9 cellular contexts compared by ENCODE assay signal in genomic region chr5:32710335-32710858, GRCh38. TPM values are rescaled to one million over a fixed set of nuclear protein-coding genes. Genes with fewer than 3 reads are reported as not detected.
DNase-seq lines count a peak whose midpoint lies in the region; ATAC-seq, FAIRE-seq and TF ChIP-seq lines count a peak whose summit lies in the region.
"Had no signal": no experiment of that assay in that cellular context is flagged by ENCODE, and none has a peak within 500 bp of the region (broad histone marks: within the 10 kb centered on the region; RNA-seq: fewer than 3 reads in every experiment).

No MANE protein-coding gene starts in this region.

- CTCF ChIA-PET in mammary epithelial cell (lab: Charles Lee; ENCODE audit: low non-redundant PET), result interaction anchor here (0.6 to 0.8 kb wide), 2 partner anchors 142 to 784 kb away, joined by 3 to 4 read pairs; no protein-coding TSS in a partner anchor

- H3K79me2 ChIP-seq in mammary epithelial cell (ENCODE audit: insufficient read depth, low read length), result no peaks in the 10 kb centered on the region

- peak; percentile 31 for FAIRE-seq in GM12891 (lab: Jason Lieb, UNC)

- DNase-seq in GM12891 (ENCODE audit: insufficient read length, low spot score), result peak; percentile 23
- DNase-seq in Kasumi-1 (lab: John Stamatoyannopoulos, UW), result peak; percentile 45 to 63
- DNase-seq in mammary epithelial cell, result peak; percentile 30
- no peak for DNase-seq in tibial nerve (ENCODE audit: low spot score in 2 of 2)

- H3K27ac ChIP-seq in mammary epithelial cell (ENCODE audit: insufficient read depth, low read depth, low read length), result no peak overlapping the region
- peak overlapping the region; percentile 69 to 77 for H3K27ac ChIP-seq in liver (ENCODE audit: low read depth in 1 of 2, low read length in 2 of 2)
- peak overlapping the region; percentile 48 to 78 (median 62) for H3K27ac ChIP-seq in tibial nerve

- H3K36me3 ChIP-seq in mammary epithelial cell (ENCODE audit: insufficient read depth, low read length) (no peaks in the 10 kb centered on the region), liver (ENCODE audit: control insufficient read depth in 4 of 4, insufficient read depth in 3 of 4, low read depth in 1 of 4, low read length in 3 of 4) (no peaks in the 10 kb centered on the region), tibial nerve (no peaks in the 10 kb centered on the region)

- ATAC-seq in GM18517 (IDR thresholded peaks at IDR 0.05; ENCODE audit: unreplicated experiment), result no peak
- ATAC-seq in HG03565 (IDR thresholded peaks at IDR 0.05; ENCODE audit: unreplicated experiment), result no peak
- ATAC-seq in HG03196 (IDR thresholded peaks at IDR 0.05; ENCODE audit: unreplicated experiment), result no peak

- no peak for TF ChIP-seq RAD21 in liver (IDR thresholded peaks at IDR 0.05)

- TF ChIP-seq POLR2A in GM12891 (IDR thresholded peaks at IDR 0.05; ENCODE audit: low read depth, low read length), result no peak
- TF ChIP-seq POLR2A in tibial nerve (IDR thresholded peaks at IDR 0.05), result no peak

- H3K4me1 ChIP-seq in mammary epithelial cell (ENCODE audit: insufficient read depth, low read length) (peaks cover 31% of the 10 kb centered on the region), liver (ENCODE audit: control insufficient read depth in 4 of 4, insufficient read depth in 4 of 4, low read length in 3 of 4) (peaks cover 13 to 47% (median 29%) of the 10 kb centered on the region in 4 donors), tibial nerve (peaks cover 0 to 37% (median 7%) of the 10 kb centered on the region in 4 donors)

- peak overlapping the region; percentile 95 for H3K4me2 ChIP-seq in mammary epithelial cell (ENCODE audit: insufficient read depth, low read depth, low read length)

- no TSS peak for BruUV-seq in mammary epithelial cell (replicated peaks; lab: Mats Ljungman, UMichigan)

- H3K4me3 ChIP-seq in mammary epithelial cell (replicated peaks in 1 of 3; ENCODE audit: insufficient read depth in 1 of 3, low read depth in 2 of 3, low read length in 3 of 3) (peak overlapping the region; percentile 38 to 54 (median 52)), liver (ENCODE audit: low read depth in 1 of 3, low read length in 3 of 3) (peak overlapping the region; percentile 41 to 90 (median 86)), tibial nerve (peak overlapping the region; percentile 42 to 60 (median 52))

- dilution Hi-C loops in mammary epithelial cell (cut with HindIII; ENCODE audit: low sequenced_read_pairs), result no loop called here

- intact Hi-C loops in mammary epithelial cell (cut with micrococcal nuclease), result loop anchor here (1.0 to 5.0 kb wide), 2 partner anchors 82 to 471 kb away; no protein-coding TSS in a partner anchor

- TF ChIP-seq EP300 in tibial nerve (IDR thresholded peaks at IDR 0.05), result no peak

- TF ChIP-seq CTCF in mammary epithelial cell (conservative IDR thresholded peaks at IDR 0.05 in 1 of 2, IDR thresholded peaks at IDR 0.05 in 1 of 2; ENCODE audit: extremely low read depth in 1 of 2, insufficient read depth in 1 of 2, low read depth in 1 of 2, low read length in 2 of 2) (no peak), liver (IDR thresholded peaks at IDR 0.05; ENCODE audit: low read depth, low read length, missing input control) (no peak), tibial nerve (IDR thresholded peaks at IDR 0.05) (no peak)

- in situ Hi-C loops in mammary epithelial cell (cut with MboI; ENCODE audit: low sequenced_read_pairs in 2 of 2), result loop anchor here (10.0 to 25.0 kb wide), 3 partner anchors 202 to 714 kb away; no protein-coding TSS in a partner anchor

- H3K27me3 ChIP-seq in mammary epithelial cell (ENCODE audit: insufficient read depth, low read length), result peaks cover 27% of the 10 kb centered on the region
- H3K27me3 ChIP-seq in liver (ENCODE audit: control insufficient read depth in 4 of 4, insufficient read depth in 4 of 4, low read length in 3 of 4), result peaks cover 0 to 6% (median 0%) of the 10 kb centered on the region in 4 donors
- peaks cover 0 to 42% of the 10 kb centered on the region in 2 donors for H3K27me3 ChIP-seq in tibial nerve

- no peak overlapping the region for H3K9ac ChIP-seq in mammary epithelial cell (ENCODE audit: insufficient read depth, low read length)
- H3K9ac ChIP-seq in liver (ENCODE audit: low read depth in 1 of 2, low read length in 2 of 2), result no peak overlapping the region

- no peaks in the 10 kb centered on the region for H4K20me1 ChIP-seq in mammary epithelial cell (ENCODE audit: insufficient read depth, low read length)

- peak overlapping the region; percentile 85 for H2AFZ ChIP-seq in mammary epithelial cell (ENCODE audit: low read depth, low read length)

- H3K9me3 ChIP-seq in mammary epithelial cell (replicated peaks; ENCODE audit: insufficient read depth, low read length) (no peaks in the 10 kb centered on the region), liver (ENCODE audit: control insufficient read depth in 4 of 4, low read length in 3 of 4) (no peaks in the 10 kb centered on the region), tibial nerve (no peaks in the 10 kb centered on the region)

- WGBS in mammary epithelial cell (ENCODE audit: low coverage, missing lambda C conversion rate), result 7% methylated on average over 18 of the region's 29 CpGs
- WGBS in liver, result under 1% methylated on average over 29 of the region's 29 CpGs
- WGBS in tibial nerve, 2 donors, result 0 to 1% methylated on average over 25 to 29 of the region's 29 CpGs

TF ChIP-seq in GM12891, 5 proteins besides CTCF, POLR2A, EP300 and RAD21:
- TF ChIP-seq PAX5 (IDR thresholded peaks at IDR 0.05; ENCODE audit: insufficient read depth, low read length, severe bottlenecking), result no peak
- no peak for TF ChIP-seq TAF1 (IDR thresholded peaks at IDR 0.05; ENCODE audit: low read depth, low read length)
- no peak for TF ChIP-seq POLR2AphosphoS5 (IDR thresholded peaks at IDR 0.05; ENCODE audit: low read depth, low read length)
- no peak for TF ChIP-seq POU2F2 (IDR thresholded peaks at IDR 0.05; ENCODE audit: low read depth, low read length)
- no peak for TF ChIP-seq SPI1 (IDR thresholded peaks at IDR 0.05; ENCODE audit: low read depth, low read length)
TF ChIP-seq in GM12891: peak in this region for 0.

TF ChIP-seq in liver, 16 proteins besides CTCF, POLR2A, EP300 and RAD21:
- TF ChIP-seq TAF1 (conservative IDR thresholded peaks at IDR 0.05) (no peak), JUND (IDR thresholded peaks at IDR 0.05) (no peak), FOXA1 (IDR thresholded peaks at IDR 0.05) (no peak), YY1 (IDR thresholded peaks at IDR 0.05) (peak; percentile 25), ZBTB33 (IDR thresholded peaks at IDR 0.05) (no peak), NR2F2 (IDR thresholded peaks at IDR 0.05) (no peak), HNF4A (conservative IDR thresholded peaks at IDR 0.05) (peak; percentile 65 to 77), MAX (IDR thresholded peaks at IDR 0.05) (peak; percentile 11), ATF3 (IDR thresholded peaks at IDR 0.05) (no peak), EGR1 (IDR thresholded peaks at IDR 0.05; ENCODE audit: low read depth in 2 of 2) (no peak), RXRA (IDR thresholded peaks at IDR 0.05) (peak in 1 of 2 donors; percentile 17)

RNA-seq across cellular contexts. Expression of gene NPR3, which starts 0.7 kb away (rescaled TPM):
- polyA plus RNA-seq in GM12891 (2012; ENCODE audit: low read depth, missing spikeins), result 0.04 TPM
- total RNA-seq in mammary epithelial cell, result 1 to 10 TPM in 1 of 2 donors, under 1 TPM in 1; 0.19 to 5.0 TPM
- polyA plus RNA-seq in mammary epithelial cell, result 0.05 TPM
- not detected for polyA minus RNA-seq in mammary epithelial cell
- 10 to 100 TPM in 1 of 2 donors, 1 to 10 TPM in 1; 3.2 to 15.4 TPM for total RNA-seq in liver
- 1 to 10 TPM in 1 of 2 donors, under 1 TPM in 1; 0.70 to 1.1 TPM for polyA plus RNA-seq in liver
- total RNA-seq in tibial nerve, result 10 to 100 TPM; 10.8 to 81.5 (median 32.5) TPM
- total RNA-seq: T-helper 1 cell treated with Interleukin-12 subunit alpha and Interleukin-12 subunit beta and Interleukin-4 antibody, amounts not matched to agents 30 ng/mL and 1 ng/mL, for 36 hours had no signal

Comparison
In these comparisons a context has a peak if more than half of its experiments do, and no peak if none do; other contexts are left out.
1. DNase-seq: peak in GM12891 (single experiment), Kasumi-1 (2 of 2) and mammary epithelial cell (single experiment); none in tibial nerve (0 of 2).
2. Peak in every context shown above with its lines, with median percentiles within 50 percentile points of each other: H3K4me3 ChIP-seq.